Comparison of ENCODE assay signal across 1 cellular context in genomic region chr11:34357646-34358257, GRCh38.
TF ChIP-seq lines count a peak whose summit lies in the region.

TSS of gene ABTB2 (minus strand) at chr11:34358010.

TF ChIP-seq in H1, 55 proteins besides CTCF, POLR2A, EP300 and RAD21 (continued from another document):
- TF ChIP-seq E2F6 (IDR thresholded peaks at IDR 0.05) (peak; percentile 29), ATF2 (IDR thresholded peaks at IDR 0.05; ENCODE audit: low read length) (no peak), SIX5 (IDR thresholded peaks at IDR 0.05; ENCODE audit: low read depth, low read length) (no peak), POLR2AphosphoS5 (IDR thresholded peaks at IDR 0.05; ENCODE audit: low read depth, low read length) (peak; percentile 57), MAX (IDR thresholded peaks at IDR 0.05) (peak; percentile 72), SRF (IDR thresholded peaks at IDR 0.05; ENCODE audit: low read depth, low read length) (no peak), TCF12 (IDR thresholded peaks at IDR 0.05; ENCODE audit: low read depth, low read length) (no peak), SP4 (IDR thresholded peaks at IDR 0.05; ENCODE audit: low read length) (0 out of 2 replicates have a peak, but pooled peaks have one; percentile 32)
